ENCODE assay signal across 34 cellular contexts in genomic region chr5:115136294-115136693, GRCh38.
"Had no signal": no experiment of that assay in that cellular context is flagged by ENCODE, and none has a peak within 500 bp of the region (broad histone marks: within the 10 kb centered on the region; RNA-seq: fewer than 3 reads in every experiment).

No MANE protein-coding gene starts in this region.

- H3K36me3 ChIP-seq: MG63 had no signal

- H3K4me3 ChIP-seq: MG63 had no signal

- H3K9ac ChIP-seq: KMS-11 had no signal

- DNase-seq: Karpas-422, Kasumi-1, MG63, MM.1S, MV-4-11, NCI-H1048, NCI-H1092, NCI-H1092 treated with DMSO at 0.1 percent for 48 hours, NCI-H1105, NCI-H1105 treated with DMSO at 0.1 percent for 48 hours, NCI-H1417, NCI-H1417 treated with DMSO at 0.1 percent for 48 hours, NCI-H1436, NCI-H1436 treated with DMSO at 0.1 percent for 48 hours, NCI-H146, NCI-H1694, NCI-H1694 treated with DMSO at 0.1 percent for 48 hours, NCI-H187, NCI-H187 treated with DMSO at 0.1 percent for 48 hours, NCI-H1930, NCI-H2029, NCI-H2029 treated with DMSO at 0.1 percent for 48 hours, NCI-H2081, NCI-H2081 treated with DMSO at 0.1 percent for 48 hours, NCI-H2107, NCI-H2171, NCI-H2171 treated with DMSO at 0.1 percent for 48 hours, NCI-H2227 treated with DMSO at 0.1 percent for 48 hours, NCI-H226, NCI-H345, NCI-H446, NCI-H446 treated with DMSO at 0.1 percent for 48 hours, NCI-H510A had no signal

- H3K9me3 ChIP-seq: MG63 had no signal

- H3K27ac ChIP-seq: KMS-11 had no signal

- H3K4me2 ChIP-seq: KMS-11 had no signal
